In the genomic region with DNA sequence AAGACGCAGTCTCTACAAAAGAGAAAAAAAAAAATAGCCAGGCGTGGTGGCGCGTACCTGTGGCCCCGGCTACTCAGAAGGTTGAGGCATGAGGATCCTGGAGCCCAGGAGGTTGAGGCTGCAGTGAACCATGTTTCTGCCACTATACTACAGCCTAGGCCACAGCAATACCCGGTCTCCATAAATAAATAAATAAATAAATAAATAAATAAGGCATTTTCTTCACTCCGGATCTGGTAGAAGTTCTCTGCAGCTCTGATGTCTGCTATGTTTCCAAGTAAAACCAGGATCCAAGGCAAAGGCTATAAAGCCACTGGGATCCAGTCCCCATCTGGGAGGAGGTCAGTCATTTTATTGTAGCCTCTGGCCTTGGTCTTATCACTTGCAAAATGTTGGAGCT, we compare ENCODE assay signal across 1 cellular context.
TF ChIP-seq lines count a peak whose summit lies in the region.

No MANE protein-coding gene starts in this region.

TF ChIP-seq in HEK293, 187 proteins besides CTCF, POLR2A, EP300 and RAD21:
- no peak for TF ChIP-seq ZFP69B (tag by site-specific recombination; IDR thresholded peaks at IDR 0.05)
- peak; percentile 26 for TF ChIP-seq ZNF426 (tag by site-specific recombination; IDR thresholded peaks at IDR 0.05)
- TF ChIP-seq ZNF548 (tag by site-specific recombination; IDR thresholded peaks at IDR 0.05) = no peak
- TF ChIP-seq, protein P1, sequence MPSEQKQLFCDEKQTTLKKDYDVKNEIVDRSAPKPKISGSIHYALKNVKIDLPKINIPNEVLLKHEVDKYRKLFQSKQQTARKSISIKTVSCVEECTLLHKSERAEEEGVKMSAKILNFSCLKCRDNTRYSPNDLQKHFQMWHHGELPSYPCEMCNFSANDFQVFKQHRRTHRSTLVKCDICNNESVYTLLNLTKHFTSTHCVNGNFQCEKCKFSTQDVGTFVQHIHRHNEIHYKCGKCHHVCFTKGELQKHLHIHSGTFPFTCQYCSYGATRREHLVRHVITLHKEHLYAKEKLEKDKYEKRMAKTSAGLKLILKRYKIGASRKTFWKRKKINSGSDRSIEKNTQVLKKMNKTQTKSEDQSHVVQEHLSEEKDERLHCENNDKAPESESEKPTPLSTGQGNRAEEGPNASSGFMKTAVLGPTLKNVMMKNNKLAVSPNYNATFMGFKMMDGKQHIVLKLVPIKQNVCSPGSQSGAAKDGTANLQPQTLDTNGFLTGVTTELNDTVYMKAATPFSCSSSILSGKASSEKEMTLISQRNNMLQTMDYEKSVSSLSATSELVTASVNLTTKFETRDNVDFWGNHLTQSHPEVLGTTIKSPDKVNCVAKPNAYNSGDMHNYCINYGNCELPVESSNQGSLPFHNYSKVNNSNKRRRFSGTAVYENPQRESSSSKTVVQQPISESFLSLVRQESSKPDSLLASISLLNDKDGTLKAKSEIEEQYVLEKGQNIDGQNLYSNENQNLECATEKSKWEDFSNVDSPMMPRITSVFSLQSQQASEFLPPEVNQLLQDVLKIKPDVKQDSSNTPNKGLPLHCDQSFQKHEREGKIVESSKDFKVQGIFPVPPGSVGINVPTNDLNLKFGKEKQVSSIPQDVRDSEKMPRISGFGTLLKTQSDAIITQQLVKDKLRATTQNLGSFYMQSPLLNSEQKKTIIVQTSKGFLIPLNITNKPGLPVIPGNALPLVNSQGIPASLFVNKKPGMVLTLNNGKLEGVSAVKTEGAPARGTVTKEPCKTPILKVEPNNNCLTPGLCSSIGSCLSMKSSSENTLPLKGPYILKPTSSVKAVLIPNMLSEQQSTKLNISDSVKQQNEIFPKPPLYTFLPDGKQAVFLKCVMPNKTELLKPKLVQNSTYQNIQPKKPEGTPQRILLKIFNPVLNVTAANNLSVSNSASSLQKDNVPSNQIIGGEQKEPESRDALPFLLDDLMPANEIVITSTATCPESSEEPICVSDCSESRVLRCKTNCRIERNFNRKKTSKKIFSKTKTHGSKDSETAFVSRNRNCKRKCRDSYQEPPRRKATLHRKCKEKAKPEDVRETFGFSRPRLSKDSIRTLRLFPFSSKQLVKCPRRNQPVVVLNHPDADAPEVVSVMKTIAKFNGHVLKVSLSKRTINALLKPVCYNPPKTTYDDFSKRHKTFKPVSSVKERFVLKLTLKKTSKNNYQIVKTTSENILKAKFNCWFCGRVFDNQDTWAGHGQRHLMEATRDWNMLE (tag by site-specific recombination; conservative IDR thresholded peaks at IDR 0.05; ENCODE audit: low read depth) = peak; percentile 59
- TF ChIP-seq ZNF544 (tag by site-specific recombination; IDR thresholded peaks at IDR 0.05) = no peak
- peak; percentile 61; the same call in 1 of the 2 replicates for TF ChIP-seq ZNF394 (tag by site-specific recombination; IDR thresholded peaks at IDR 0.05; ENCODE audit: borderline replicate concordance)
TF ChIP-seq in HEK293: peak in this region for 3.
